In the genomic region with DNA sequence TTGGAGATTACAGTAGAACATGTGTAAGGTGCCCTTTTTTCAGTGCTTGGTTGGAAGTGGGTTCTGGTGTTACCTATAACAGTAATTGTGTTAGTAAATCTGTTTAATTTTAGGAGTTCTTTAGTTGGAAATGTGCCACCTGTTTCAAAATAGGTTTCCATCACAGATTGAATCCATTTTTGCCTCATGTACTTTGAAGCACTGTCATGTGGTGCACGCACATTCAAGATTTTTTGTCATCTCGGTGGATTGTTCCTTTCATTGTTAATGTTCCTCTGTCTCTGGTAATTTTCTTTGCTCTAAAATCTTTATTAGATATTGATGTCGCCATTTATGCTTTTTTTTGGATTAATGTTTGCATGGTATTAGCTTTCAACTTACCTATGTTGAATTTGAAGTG, we compare ENCODE assay signal across 8 cellular contexts. TPM values are rescaled to one million over a fixed set of nuclear protein-coding genes. Genes with fewer than 3 reads are reported as not detected.
DNase-seq lines count a peak whose midpoint lies in the region; ATAC-seq, FAIRE-seq and TF ChIP-seq lines count a peak whose summit lies in the region.

No MANE protein-coding gene starts in this region.

- H3K36me3 ChIP-seq in H1 (ENCODE audit: control insufficient read depth in 2 of 4, insufficient read depth in 4 of 4, low read length in 3 of 4) (peaks cover 0 to 12% (median 0%) of the 10 kb centered on the region in 4 experiments; a peak in 2 of 8 replicates), parathyroid adenoma (ENCODE audit: control insufficient read depth, insufficient read depth, low read length) (no peaks in the 10 kb centered on the region), pancreas (no peaks in the 10 kb centered on the region)

- H3K27ac ChIP-seq in H1 (ENCODE audit: low read depth, low read length) (no peak overlapping the region), parathyroid adenoma (no peak overlapping the region), pancreas (no peak overlapping the region), RWPE1 (no peak overlapping the region)

- no peak for TF ChIP-seq EP300 in H1 (IDR thresholded peaks at IDR 0.05; ENCODE audit: borderline replicate concordance in 1 of 2, low read depth in 2 of 2, low read length in 2 of 2)

- TF ChIP-seq POLR2A in H1 (IDR thresholded peaks at IDR 0.05; ENCODE audit: control extremely low read depth in 1 of 2, low read depth in 2 of 2, low read length in 2 of 2) = no peak

- H3K4me1 ChIP-seq in H1 (replicated peaks in 1 of 4; ENCODE audit: control insufficient read depth in 3 of 4, insufficient read depth in 4 of 4, low read length in 3 of 4) (peaks cover 0 to 10% (median 0%) of the 10 kb centered on the region in 4 experiments; a peak in 1 of 7 replicates), parathyroid adenoma (peaks cover 6% of the 10 kb centered on the region), pancreas (peaks cover 0 to 13% (median 11%) of the 10 kb centered on the region in 3 donors)

- H2BK5ac ChIP-seq in H1 (ENCODE audit: low read depth, low read length) = no peak overlapping the region

- peak overlapping the region; percentile 99; the same call in 1 of the 2 replicates for H3K4me3 ChIP-seq in GM08714 (ENCODE audit: low read length)
- H3K4me3 ChIP-seq in H1 (ENCODE audit: extremely low read depth in 1 of 4, insufficient read depth in 2 of 4, low read depth in 3 of 4, low read length in 4 of 4) = peak overlapping the region; percentile 69 to 94 (median 78); a peak in 5 of 8 replicates
- no peak overlapping the region for H3K4me3 ChIP-seq in parathyroid adenoma (ENCODE audit: low read depth, low read length)
- H3K4me3 ChIP-seq in pancreas = peak overlapping the region in 2 of 4 donors; percentile 99 to 100

- H3K23ac ChIP-seq in H1 (ENCODE audit: insufficient read length) = no peak overlapping the region

- POLR2A ChIA-PET in H1 (lab: Charles Lee; ENCODE audit: partially characterized antibody) (no interaction called here), RWPE1 (lab: Yijun Ruan, JAX; ENCODE audit: low non-redundant PET) (no interaction called here)

- intact Hi-C loops in pancreas (cut with DNase I) = no loop called here

- H2BK120ac ChIP-seq in H1 (replicated peaks; ENCODE audit: low read depth, low read length) = no peak overlapping the region

- peaks cover 14 to 49% of the 10 kb centered on the region in 2 experiments for H3K79me2 ChIP-seq in H1 (ENCODE audit: control insufficient read depth in 1 of 2, insufficient read depth in 2 of 2, low read length in 2 of 2)
- peaks cover 27% of the 10 kb centered on the region for H3K79me2 ChIP-seq in parathyroid adenoma

- TF ChIP-seq CTCF in H1 (IDR thresholded peaks at IDR 0.05; ENCODE audit: control extremely low read depth in 1 of 3, insufficient read depth in 1 of 3, low read depth in 1 of 3, low read length in 3 of 3) = no peak
- no peak for TF ChIP-seq CTCF in parathyroid adenoma (IDR thresholded peaks at IDR 0.05)
- no peak for TF ChIP-seq CTCF in pancreas (IDR thresholded peaks at IDR 0.05)
- no peak for TF ChIP-seq CTCF in RWPE1 (conservative IDR thresholded peaks at IDR 0.05; ENCODE audit: low read depth)

- no peak for TF ChIP-seq RAD21 in H1 (IDR thresholded peaks at IDR 0.05 in 1 of 2, conservative IDR thresholded peaks at IDR 0.05 in 1 of 2; ENCODE audit: low read depth in 2 of 2, low read length in 2 of 2)

- no peak overlapping the region for H3K14ac ChIP-seq in H1 (ENCODE audit: insufficient read length)

- H3K9me3 ChIP-seq in H1 (ENCODE audit: insufficient read depth in 2 of 2, low read depth in 1 of 2, low read length in 1 of 2) (peaks cover 5 to 17% of the 10 kb centered on the region in 2 experiments), parathyroid adenoma (ENCODE audit: control insufficient read depth, low read length) (no peaks in the 10 kb centered on the region), pancreas (no peaks in the 10 kb centered on the region)

- peaks cover 7% of the 10 kb centered on the region; the same call in 1 of the 2 replicates for H3K23me2 ChIP-seq in H1 (ENCODE audit: low read depth, low read length)

- no peak overlapping the region for H2BK12ac ChIP-seq in H1 (ENCODE audit: low read depth, low read length)

- H3K9ac ChIP-seq in H1 (replicated peaks in 1 of 4; ENCODE audit: extremely low read depth in 1 of 4, low read depth in 3 of 4, low read length in 3 of 4) = no peak overlapping the region
- no peak overlapping the region for H3K9ac ChIP-seq in parathyroid adenoma

- no peak overlapping the region for H4K91ac ChIP-seq in H1 (replicated peaks; ENCODE audit: insufficient read length, low read length)

- no peak overlapping the region for H4K5ac ChIP-seq in H1 (ENCODE audit: insufficient read length, low read depth, low read length)

- DNase-seq in NCI-H69 (lab: John Stamatoyannopoulos, UW) (peak; percentile 41), H1 (ENCODE audit: low read depth in 1 of 2, low spot score in 2 of 2) (no peak), SKM-1 treated with dmso at 0.1 percent for 144 hours (lab: John Stamatoyannopoulos, UW; ENCODE audit: unreplicated experiment) (no peak), NCI-H2081 (lab: John Stamatoyannopoulos, UW) (no peak), pancreas (no peak), RWPE1 (ENCODE audit: low spot score) (no peak)

- H3K4ac ChIP-seq in H1 (replicated peaks; ENCODE audit: insufficient read length, low read depth, low read length) = no peak overlapping the region

- H4K8ac ChIP-seq in H1 (ENCODE audit: extremely low read depth, insufficient read depth, low read length) = no peak overlapping the region

- no peak overlapping the region for H3K56ac ChIP-seq in H1 (replicated peaks; ENCODE audit: insufficient read length, low read depth, low read length)

- H3K27me3 ChIP-seq in H1 (replicated peaks in 1 of 4; ENCODE audit: control insufficient read depth in 3 of 4, extremely low read depth in 1 of 4, insufficient read depth in 3 of 4, low read length in 3 of 4) (peaks cover 0 to 7% (median 6%) of the 10 kb centered on the region in 4 experiments; a peak in 4 of 7 replicates), parathyroid adenoma (ENCODE audit: control insufficient read depth, insufficient read depth, low read length) (no peaks in the 10 kb centered on the region), pancreas (no peaks in the 10 kb centered on the region)

- H3K18ac ChIP-seq in H1 (ENCODE audit: extremely low read depth, low read length) = no peak overlapping the region

- no peak overlapping the region for H2BK20ac ChIP-seq in H1 (ENCODE audit: low read length)

- FAIRE-seq in H1 (lab: Jason Lieb, UNC) (no peak), pancreas (lab: Jason Lieb, UNC) (no peak)

- no peaks in the 10 kb centered on the region for H4K20me1 ChIP-seq in H1 (replicated peaks in 1 of 2; ENCODE audit: control insufficient read depth in 1 of 2, insufficient read depth in 2 of 2, low read length in 2 of 2)

- no peak overlapping the region for H2BK15ac ChIP-seq in H1 (ENCODE audit: low read length)

- WGBS in H1 (ENCODE audit: extremely low coverage in 1 of 2, insufficient coverage in 1 of 2, insufficient read length in 1 of 2, insufficient replicate concordance in 2 of 2, low coverage in 1 of 2, low lambda C conversion rate in 2 of 2, missing lambda C conversion rate in 1 of 2), 2 experiments = 81% methylated on average over 3 of the region's 3 CpGs; no CpG with 5 or more reads in 1 of the 2 experiments
- WGBS in pancreas, 2 donors = 83 to 90% methylated on average over 3 of the region's 3 CpGs

- H3K79me1 ChIP-seq in H1 (ENCODE audit: low read depth, low read length) = peaks cover 3% of the 10 kb centered on the region; the same call in 1 of the 2 replicates

- H2AFZ ChIP-seq in H1 (ENCODE audit: low read length) (no peak overlapping the region), parathyroid adenoma (no peak overlapping the region)

- CTCF ChIA-PET in H1 (lab: Charles Lee; ENCODE audit: partially characterized antibody) (interaction anchor here (0.6 kb wide), 1 partner anchor 348 kb away, joined by 3 read pairs; no protein-coding TSS in a partner anchor), RWPE1 (lab: Yijun Ruan, JAX) (interaction anchor here (0.6 kb wide), 1 partner anchor 66 kb away, joined by 4 read pairs; no protein-coding TSS in a partner anchor)

- ATAC-seq in pancreas = no peak

- H2AK5ac ChIP-seq in H1 (ENCODE audit: low read depth, low read length) = no peak overlapping the region

- H3K4me2 ChIP-seq in H1 (ENCODE audit: insufficient read depth in 1 of 2, low read depth in 2 of 2, low read length in 2 of 2) = peak overlapping the region; percentile 45 to 64; a peak in 3 of 4 replicates
- peak overlapping the region; percentile 87 for H3K4me2 ChIP-seq in parathyroid adenoma (ENCODE audit: low read length)

TF ChIP-seq in H1, 55 proteins besides CTCF, POLR2A, EP300 and RAD21 (continues in another document):
- TF ChIP-seq SP1 (IDR thresholded peaks at IDR 0.05; ENCODE audit: low read depth, low read length) (no peak), CHD2 (IDR thresholded peaks at IDR 0.05; ENCODE audit: low read length) (no peak), PHF8 (conservative IDR thresholded peaks at IDR 0.05; ENCODE audit: low read depth, low read length) (no peak), NRF1 (IDR thresholded peaks at IDR 0.05; ENCODE audit: low read depth, low read length) (no peak), RNF2 (IDR thresholded peaks at IDR 0.05; ENCODE audit: borderline replicate concordance, low read depth, low read length, missing control alignments, poor library complexity, severe bottlenecking) (no peak), SP4 (IDR thresholded peaks at IDR 0.05; ENCODE audit: low read length) (no peak), POU5F1 (IDR thresholded peaks at IDR 0.05; ENCODE audit: low read depth, low read length) (no peak), SP2 (IDR thresholded peaks at IDR 0.05; ENCODE audit: low read length) (no peak), MAFK (IDR thresholded peaks at IDR 0.05; ENCODE audit: low read depth, low read length) (no peak), BCL11A (IDR thresholded peaks at IDR 0.05; ENCODE audit: low read depth in 2 of 2, low read length in 2 of 2) (no peak)

RNA-seq across cellular contexts. Expression of a gene that starts 1.3 kb away (rescaled TPM):
- total RNA-seq in H1 (2021; fragmentation: NEBNext Ultra II Directional; extraction: Animal tissue kit (Norgen Biotek cat#: 25700)) = 15.1 and 21.0 TPM in 2 replicates
- polyA plus RNA-seq in H1 (2011; rRNA removed) = 21.7 and 22.5 TPM in 2 replicates
- polyA plus RNA-seq in H1 (2011; cell fraction: cytosol; rRNA removed) = 16.1 TPM
- 42.2 TPM for polyA plus RNA-seq in H1 (2011; cell fraction: nucleus; rRNA removed)
- 11.8 to 15.8 TPM (median 12.6 TPM) in 4 replicates for polyA plus RNA-seq in H1 (2012, experiment 1 of 2)
- 3.1 TPM for polyA plus RNA-seq in H1 (2012, experiment 2 of 2)
- polyA plus RNA-seq in H1 (2013, experiment 1 of 2) = 15.3 TPM
- polyA plus RNA-seq in H1 (2013, experiment 2 of 2) = 13.3 TPM
- 63.5 and 70.6 TPM in 2 replicates for polyA minus RNA-seq in H1 (2011; rRNA and poly(A)+ RNA removed)
- polyA minus RNA-seq in H1 (2011; cell fraction: cytosol; rRNA and poly(A)+ RNA removed) = 33.2 TPM
- polyA minus RNA-seq in H1 (2011; cell fraction: nucleus; rRNA and poly(A)+ RNA removed) = 121 TPM
- 10 to 100 TPM; 13.2 to 19.0 (median 16.0) TPM for total RNA-seq in pancreas
- 10 to 100 TPM; 10.2 to 10.7 TPM for polyA plus RNA-seq in pancreas
